ENCODE assay signal across 7 cellular contexts in genomic region chr15:69018951-69019350, GRCh38. TPM values are rescaled to one million over a fixed set of nuclear protein-coding genes. Genes with fewer than 3 reads are reported as not detected.
"Had no signal": no experiment of that assay in that cellular context is flagged by ENCODE, and none has a peak within 500 bp of the region (broad histone marks: within the 10 kb centered on the region; RNA-seq: fewer than 3 reads in every experiment).

No MANE protein-coding gene starts in this region.

- H3K9me3 Mint-ChIP-seq: GM23338, H9 had no signal

- H3K27ac Mint-ChIP-seq: GM23338, H9 had no signal

- DNase-seq: H9, HCEC 1CT, IMR-90 had no signal

- H3K4me3 ChIP-seq: GM23338, K562 had no signal

- H3K4me3 Mint-ChIP-seq: GM23338, H9 had no signal

RNA-seq across cellular contexts. Expression of gene NOX5, which starts 4.5 kb away (rescaled TPM):
- total RNA-seq: H1, HT-29, IMR-90, K562 had no signal
- polyA plus RNA-seq: GM23338 had no signal
